In genomic region chrX:71533514-71533849, GRCh38 we compare ENCODE assay signal across 1 cellular context.
TF ChIP-seq lines count a peak whose summit lies in the region.

No MANE protein-coding gene starts in this region.

TF ChIP-seq in WTC11, 78 proteins besides CTCF, POLR2A, EP300 and RAD21 (continued from another document):
- no peak for TF ChIP-seq MYBL2 (CRISPR knock-in tag; IDR thresholded peaks at IDR 0.05)
